In the genomic region with DNA sequence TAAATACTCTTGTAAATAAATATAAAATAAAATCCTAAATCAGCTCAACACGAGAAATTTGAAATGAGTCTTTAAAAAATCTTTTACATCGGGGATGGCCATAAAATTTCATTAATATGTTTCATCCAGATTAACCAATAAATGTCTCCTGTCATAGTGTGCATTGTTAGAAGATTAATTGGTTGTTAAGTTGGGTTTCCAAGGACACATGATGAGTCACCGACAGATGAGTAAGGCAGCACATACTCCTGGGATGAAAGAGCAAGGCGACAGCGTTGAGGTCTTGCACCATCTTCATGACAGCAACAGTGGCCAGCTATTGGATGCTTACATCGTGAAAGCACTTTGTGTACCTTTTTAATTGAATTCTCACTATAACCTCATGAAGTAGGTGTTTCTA, we compare ENCODE assay signal across 13 cellular contexts.
DNase-seq lines count a peak whose midpoint lies in the region; ATAC-seq, FAIRE-seq and TF ChIP-seq lines count a peak whose summit lies in the region.
"Had no signal": no experiment of that assay in that cellular context is flagged by ENCODE, and none has a peak within 500 bp of the region (broad histone marks: within the 10 kb centered on the region; RNA-seq: fewer than 3 reads in every experiment).

No MANE protein-coding gene starts in this region.

- H3K4me2 ChIP-seq in OCI-LY7 (ENCODE audit: low read length), result no peak overlapping the region

- no peaks in the 10 kb centered on the region for H3K9me2 ChIP-seq in OCI-LY7 (ENCODE audit: insufficient read depth, low read length)

- H3K9me3 ChIP-seq in adipocyte (ENCODE audit: control insufficient read depth, low read length), result no peaks in the 10 kb centered on the region
- no peaks in the 10 kb centered on the region for H3K9me3 ChIP-seq in OCI-LY7 (ENCODE audit: low read length)
- H3K9me3 ChIP-seq: tibial artery had no signal

- H3K27me3 ChIP-seq in adipocyte (replicated peaks; ENCODE audit: control insufficient read depth, insufficient read depth, low read length) (no peaks in the 10 kb centered on the region), kidney epithelial cell (ENCODE audit: control insufficient read depth, insufficient read depth, low read length) (no peaks in the 10 kb centered on the region)
- H3K27me3 ChIP-seq: tibial artery had no signal

- H3K4me1 ChIP-seq in adipocyte (ENCODE audit: control insufficient read depth, insufficient read depth, low read length), result peaks cover 64% of the 10 kb centered on the region
- no peaks in the 10 kb centered on the region for H3K4me1 ChIP-seq in OCI-LY7 (ENCODE audit: insufficient read depth, low read length, poor library complexity, severe bottlenecking)

- TF ChIP-seq CTCF in kidney epithelial cell (IDR thresholded peaks at IDR 0.05; ENCODE audit: insufficient read depth, low read length, poor library complexity, severe bottlenecking) (no peak), OCI-LY7 (conservative IDR thresholded peaks at IDR 0.05; ENCODE audit: low read length) (no peak)

- intact Hi-C loops in OCI-LY7 (cut with micrococcal nuclease; ENCODE audit: unreplicated experiment), result no loop called here

- no peaks in the 10 kb centered on the region for H3K79me2 ChIP-seq in OCI-LY7 (ENCODE audit: insufficient read depth, low read depth, low read length)

- CTCF ChIA-PET in OCI-LY7 (lab: Charles Lee; ENCODE audit: unreplicated experiment), result no interaction called here

- ATAC-seq in HG02870 (IDR thresholded peaks at IDR 0.05; ENCODE audit: unreplicated experiment), result no peak
- no peak for ATAC-seq in HG02981 (IDR thresholded peaks at IDR 0.05; ENCODE audit: unreplicated experiment)
- ATAC-seq: activated CD8-positive, alpha-beta memory T cell treated with anti-CD3 and anti-CD28 coated beads, Interleukin-2, amount 10 ng/mL, durations not matched to agents 7 days and 5 days had no signal

- no peaks in the 10 kb centered on the region for H4K20me1 ChIP-seq in OCI-LY7 (ENCODE audit: insufficient read depth, low read length)

- no peak overlapping the region for H3K9ac ChIP-seq in adipocyte (ENCODE audit: low read length)

- H3K36me3 ChIP-seq in adipocyte (ENCODE audit: control insufficient read depth, insufficient read depth, low read length, severe bottlenecking) (no peaks in the 10 kb centered on the region), kidney epithelial cell (ENCODE audit: control insufficient read depth, insufficient read depth, low read length) (no peaks in the 10 kb centered on the region), OCI-LY7 (ENCODE audit: insufficient read depth, low read length) (no peaks in the 10 kb centered on the region)
- H3K36me3 ChIP-seq: tibial artery had no signal

- DNase-seq in COLO829 (ENCODE audit: low spot score) (peak; percentile 37), HTR-8/SVneo (ENCODE audit: insufficient read length, low spot score) (peak; percentile 69), adipocyte (ENCODE audit: low read depth) (peak; percentile 73), kidney epithelial cell (ENCODE audit: low read depth) (peak; percentile 92), NCI-H187 treated with DMSO at 0.1 percent for 48 hours (lab: John Stamatoyannopoulos, UW) (no peak), OCI-LY7 (ENCODE audit: low spot score) (no peak)
- DNase-seq: activated CD8-positive, alpha-beta memory T cell treated with anti-CD3 and anti-CD28 coated beads, Interleukin-2, amount 10 ng/mL, durations not matched to agents 7 days and 5 days; cortex of kidney; SIG-M5; tibial artery had no signal

- POLR2A ChIA-PET in OCI-LY7 (lab: Charles Lee), result no interaction called here

- FAIRE-seq in HTR-8/SVneo (lab: Jason Lieb, UNC), result no peak

- H3K4me3 ChIP-seq in adipocyte (ENCODE audit: low read length) (no peak overlapping the region), kidney epithelial cell (ENCODE audit: low read depth, low read length) (no peak overlapping the region), OCI-LY7 (ENCODE audit: low read depth, low read length, poor library complexity, severe bottlenecking) (no peak overlapping the region)
- H3K4me3 ChIP-seq: lung, tibial artery had no signal

- no peak overlapping the region for H2AFZ ChIP-seq in OCI-LY7 (ENCODE audit: low read length)

- no TSS peak for BruUV-seq in OCI-LY7 (replicated peaks; lab: Mats Ljungman, UMichigan)

- no peak overlapping the region for H3K27ac ChIP-seq in OCI-LY7 (ENCODE audit: low read depth, low read length, poor library complexity, severe bottlenecking)
- H3K27ac ChIP-seq: tibial artery had no signal

Comparison
In these comparisons a context has a peak if more than half of its experiments do, and no peak if none do; other contexts are left out.
1. DNase-seq: peak in COLO829 (single experiment), HTR-8/SVneo (single experiment), adipocyte (single experiment) and kidney epithelial cell (single experiment); none in NCI-H187 treated with DMSO at 0.1 percent for 48 hours (single experiment) and OCI-LY7 (single experiment).